8 cellular contexts compared by ENCODE assay signal in genomic region chr13:26221399-26221720, GRCh38. TPM values are rescaled to one million over a fixed set of nuclear protein-coding genes. Genes with fewer than 3 reads are reported as not detected.
DNase-seq lines count a peak whose midpoint lies in the region; ATAC-seq and TF ChIP-seq lines count a peak whose summit lies in the region.

No MANE protein-coding gene starts in this region.

- no peak for TF ChIP-seq CTCF in PC-3 (conservative IDR thresholded peaks at IDR 0.05; ENCODE audit: low read depth, low read length)

- ATAC-seq in GM21825 (IDR thresholded peaks at IDR 0.05; ENCODE audit: unreplicated experiment) (peak; percentile 18), PC-3 (peak; percentile 55)

- DNase-seq in DMS53 (lab: John Stamatoyannopoulos, UW) (peak; percentile 84), PC-3 (no peak), neuronal stem cell (ENCODE audit: low spot score) (no peak), mucosa of gallbladder (ENCODE audit: low spot score) (no peak), cerebellar nuclear complex (lab: John Stamatoyannopoulos, UW) (no peak), anterior cingulate cortex (lab: John Stamatoyannopoulos, UW) (no peak)

- H2BK15ac ChIP-seq in neuronal stem cell (ENCODE audit: low read length): no peak overlapping the region

- H3K9ac ChIP-seq in PC-3 (ENCODE audit: low read length) (peak overlapping the region; percentile 99), neuronal stem cell (ENCODE audit: low read depth, low read length, poor library complexity) (peak overlapping the region; percentile 79)

- no peak overlapping the region for H2BK120ac ChIP-seq in neuronal stem cell (ENCODE audit: low read depth, low read length)

- H3K79me2 ChIP-seq in PC-3 (ENCODE audit: low read length): peaks cover 24% of the 10 kb centered on the region

- peaks cover 33% of the 10 kb centered on the region; the same call in 1 of the 2 replicates for H3K36me3 ChIP-seq in PC-3 (ENCODE audit: low read depth, low read length)
- peaks cover 0 to 6% of the 10 kb centered on the region in 2 donors for H3K36me3 ChIP-seq in esophagus (ENCODE audit: control insufficient read depth in 2 of 2, insufficient read depth in 2 of 2, low read length in 1 of 2)
- peaks cover 3 to 40% of the 10 kb centered on the region in 2 donors for H3K36me3 ChIP-seq in neuronal stem cell (replicated peaks in 1 of 2; ENCODE audit: control insufficient read depth in 2 of 2, insufficient read depth in 2 of 2, low read length in 2 of 2)

- H2AFZ ChIP-seq in PC-3 (ENCODE audit: low read length): peak overlapping the region; percentile 99
- peak overlapping the region; percentile 92 for H2AFZ ChIP-seq in neuronal stem cell (ENCODE audit: low read length)

- TSS peak; percentile 47 for BruUV-seq in PC-3 (replicated peaks; lab: Mats Ljungman, UMichigan)

- H2BK5ac ChIP-seq in neuronal stem cell (ENCODE audit: low read length): no peak overlapping the region

- H3K79me1 ChIP-seq in neuronal stem cell (ENCODE audit: low read depth, low read length): no peaks in the 10 kb centered on the region

- intact Hi-C loops in PC-3 (cut with micrococcal nuclease): loop anchor here (1.0 kb wide), 2 partner anchors 32 to 35 kb away; no protein-coding TSS in a partner anchor

- no peak overlapping the region for H3K14ac ChIP-seq in neuronal stem cell (ENCODE audit: low read length)

- H3K4me1 ChIP-seq in PC-3 (ENCODE audit: insufficient read depth, low read length) (peaks cover 23% of the 10 kb centered on the region), esophagus (ENCODE audit: control insufficient read depth in 2 of 2, insufficient read depth in 2 of 2, low read length in 1 of 2) (no peaks in the 10 kb centered on the region), neuronal stem cell (ENCODE audit: control insufficient read depth in 2 of 2, insufficient read depth in 1 of 2, low read depth in 1 of 2, low read length in 2 of 2) (peaks cover 6% of the 10 kb centered on the region in 2 donors)

- H4K8ac ChIP-seq in neuronal stem cell (ENCODE audit: low read depth, low read length): no peak overlapping the region

- H3K4ac ChIP-seq in neuronal stem cell (ENCODE audit: low read length): no peak overlapping the region

- H4K20me1 ChIP-seq in PC-3 (ENCODE audit: low read length): peaks cover 5% of the 10 kb centered on the region; the same call in 1 of the 2 replicates

- H3K4me2 ChIP-seq in PC-3 (ENCODE audit: low read length) (peak overlapping the region; percentile 94), neuronal stem cell (ENCODE audit: insufficient read depth, low read length, poor library complexity, severe bottlenecking) (peak overlapping the region; percentile 63)

- no peak overlapping the region for H2AK5ac ChIP-seq in neuronal stem cell (ENCODE audit: low read depth, low read length)

- H3F3A ChIP-seq in PC-3 (ENCODE audit: low read length, unreplicated experiment): no peaks in the 10 kb centered on the region

- WGBS in esophagus, 2 donors: 0 to 1% methylated on average over 16 of the region's 16 CpGs
- WGBS in neuronal stem cell (ENCODE audit: extremely low coverage in 2 of 2, insufficient read length in 2 of 2, insufficient replicate concordance in 1 of 2), 2 donors: no CpG with 5 or more reads among the region's 16 CpGs

- CTCF ChIA-PET in PC-3 (lab: Charles Lee): no interaction called here

- H3K23ac ChIP-seq in neuronal stem cell (ENCODE audit: low read depth, low read length, poor library complexity): no peak overlapping the region

- H3K4me3 ChIP-seq in PC-3 (ENCODE audit: low read length): peak overlapping the region; percentile 96
- peak overlapping the region; percentile 73 to 98 for H3K4me3 ChIP-seq in esophagus (ENCODE audit: low read depth in 1 of 2, low read length in 2 of 2)
- peak overlapping the region; percentile 89 to 94 for H3K4me3 ChIP-seq in neuronal stem cell (ENCODE audit: low read length in 2 of 2)

- no peaks in the 10 kb centered on the region for H3K9me2 ChIP-seq in PC-3 (replicated peaks; ENCODE audit: low read length)

- H2BK12ac ChIP-seq in neuronal stem cell (ENCODE audit: low read length): no peak overlapping the region

- peak overlapping the region; percentile 89 for H3K18ac ChIP-seq in neuronal stem cell (ENCODE audit: low read length)

- H3K9me3 ChIP-seq in PC-3 (ENCODE audit: low read length): no peaks in the 10 kb centered on the region
- H3K9me3 ChIP-seq in esophagus (ENCODE audit: control insufficient read depth in 2 of 2, insufficient read depth in 1 of 2, low read depth in 1 of 2, low read length in 1 of 2): no peaks in the 10 kb centered on the region
- H3K9me3 ChIP-seq in neuronal stem cell (replicated peaks in 1 of 2; ENCODE audit: control insufficient read depth in 2 of 2, insufficient read depth in 1 of 2, low read depth in 1 of 2, low read length in 2 of 2): no peaks in the 10 kb centered on the region

- no peak overlapping the region for H4K91ac ChIP-seq in neuronal stem cell (ENCODE audit: low read depth, low read length, poor library complexity)

- POLR2A ChIA-PET in PC-3 (lab: Charles Lee; ENCODE audit: unreplicated experiment): no interaction called here

- H3K27me3 ChIP-seq in PC-3 (ENCODE audit: low read length) (no peaks in the 10 kb centered on the region), esophagus (ENCODE audit: control insufficient read depth in 1 of 2, insufficient read depth in 2 of 2, low read length in 2 of 2) (no peaks in the 10 kb centered on the region), neuronal stem cell (ENCODE audit: control insufficient read depth in 3 of 3, insufficient read depth in 3 of 3, low read depth in 1 of 3, low read length in 3 of 3) (peaks cover 0 to 3% (median 0%) of the 10 kb centered on the region in 3 experiments)

- H3K27ac ChIP-seq in PC-3 (ENCODE audit: low read length): peak overlapping the region; percentile 92
- H3K27ac ChIP-seq in esophagus (ENCODE audit: low read depth in 2 of 2, low read length in 1 of 2): peak overlapping the region; percentile 97 to 98
- peak overlapping the region; percentile 78 for H3K27ac ChIP-seq in neuronal stem cell (replicated peaks; ENCODE audit: low read length)

RNA-seq across cellular contexts. Expression of gene RNF6, which starts 0.8 kb away (rescaled TPM):
- total RNA-seq in PC-3 (2014; rRNA removed) (23.8 and 34.0 TPM in 2 replicates), mucosa of gallbladder (28.2 TPM)
- polyA plus RNA-seq in esophagus: 10 to 100 TPM; 12.6 to 17.3 TPM
- polyA plus RNA-seq in neuronal stem cell (2013, experiment 1 of 2): 17.1 TPM
- polyA plus RNA-seq in neuronal stem cell (2013, experiment 2 of 2): 17.6 TPM

RNA-seq across cellular contexts. Expression of gene CDK8, which starts 32.6 kb away (rescaled TPM):
- 14.5 and 18.7 TPM in 2 replicates for total RNA-seq in PC-3 (2014; rRNA removed)
- 1 to 10 TPM; 8.0 to 9.3 TPM for polyA plus RNA-seq in esophagus
- polyA plus RNA-seq in neuronal stem cell (2013, experiment 1 of 2): 38.3 TPM
- 39.7 TPM for polyA plus RNA-seq in neuronal stem cell (2013, experiment 2 of 2)
- 19.9 TPM for total RNA-seq in mucosa of gallbladder
